In the genomic region with DNA sequence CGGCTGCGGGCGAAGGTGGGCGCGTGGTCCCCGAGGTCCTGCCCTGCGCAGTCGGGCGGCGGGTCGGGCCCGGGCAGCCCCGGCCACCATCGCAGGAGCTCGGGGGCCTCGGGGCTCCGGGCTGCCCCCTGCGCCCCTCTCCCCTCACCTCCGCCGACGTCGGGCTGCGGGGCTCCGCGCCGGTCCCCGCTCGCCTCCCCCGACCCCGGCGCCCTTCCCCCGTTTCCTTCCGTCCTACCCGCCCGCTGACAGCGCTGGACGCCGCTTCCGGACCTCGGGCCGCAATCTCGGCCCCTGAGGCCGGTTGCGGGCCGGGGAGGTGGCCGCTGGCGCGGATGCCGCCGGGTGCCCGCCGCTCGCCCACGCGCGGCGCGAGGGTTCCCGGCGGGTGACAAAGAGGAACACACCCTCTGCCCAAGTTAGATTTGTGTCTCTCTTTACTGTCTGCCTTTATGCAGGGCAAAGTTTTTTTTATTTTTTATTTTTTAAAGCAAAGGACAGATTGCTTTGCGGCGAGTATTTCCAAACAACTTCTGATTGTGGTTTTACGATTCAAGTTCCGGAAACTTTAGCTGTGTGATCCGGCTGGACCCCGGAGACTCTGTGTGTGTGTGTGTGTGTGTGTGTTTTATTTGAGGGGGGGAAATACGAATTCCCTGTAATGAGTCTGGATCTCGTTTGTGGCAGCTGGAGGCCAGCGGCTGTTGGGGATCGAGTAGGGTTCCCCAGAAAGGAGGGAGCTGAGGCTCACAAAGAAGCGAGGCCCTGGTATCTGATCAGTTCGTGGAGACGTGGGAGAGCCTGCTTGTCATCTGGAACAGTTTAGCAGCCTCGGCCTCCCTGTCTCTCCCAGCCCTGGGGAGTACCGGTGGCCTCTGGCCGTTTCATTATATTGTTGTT, we compare ENCODE assay signal across 8 cellular contexts. TPM values are rescaled to one million over a fixed set of nuclear protein-coding genes. Genes with fewer than 3 reads are reported as not detected.
DNase-seq lines count a peak whose midpoint lies in the region; ATAC-seq, FAIRE-seq and TF ChIP-seq lines count a peak whose summit lies in the region.

No MANE protein-coding gene starts in this region.

- no peak for DNase-seq in activated T-cell treated with anti-CD3 and anti-CD28 coated beads, Interleukin-2, amount 50 U/mL, for 4 hours
- no peak for DNase-seq in activated T-cell treated with anti-CD3 and anti-CD28 coated beads, Interleukin-2, amount 50 U/mL, for 1 hour
- no peak for DNase-seq in ascending aorta (ENCODE audit: low spot score in 2 of 2)
- peak; percentile 10 for DNase-seq in smooth muscle cell (lab: John Stamatoyannopoulos, UW; ENCODE audit: unreplicated experiment)
- DNase-seq in NCI-H128 (lab: John Stamatoyannopoulos, UW; ENCODE audit: unreplicated experiment), result no peak
- no peak for DNase-seq in HTR-8/SVneo (ENCODE audit: insufficient read length, low spot score)

- H3K27me3 ChIP-seq in HUES48 (ENCODE audit: control insufficient read depth, insufficient read depth, low read length) (peaks cover 26% of the 10 kb centered on the region), ascending aorta (no peaks in the 10 kb centered on the region), iPS-20b (ENCODE audit: insufficient read depth, low read length) (peaks cover 29% of the 10 kb centered on the region), smooth muscle cell (ENCODE audit: low read depth) (no peaks in the 10 kb centered on the region)

- H3K4me1 ChIP-seq in HUES48 (ENCODE audit: control insufficient read depth, insufficient read depth, low read length) (peaks cover 35% of the 10 kb centered on the region), ascending aorta (peaks cover 4 to 10% of the 10 kb centered on the region in 2 donors), iPS-20b (ENCODE audit: insufficient read depth, low read length) (peaks cover 28% of the 10 kb centered on the region), smooth muscle cell (ENCODE audit: low read depth) (peaks cover 24% of the 10 kb centered on the region)

- peak in 1 of 2 donors; percentile 6 for ATAC-seq in activated T-cell treated with anti-CD3 and anti-CD28 coated beads, Interleukin-2, amount 50 U/mL, for 4 hours

- peaks cover 11% of the 10 kb centered on the region for H3K4me1 Mint-ChIP-seq in activated T-cell treated with anti-CD3 and anti-CD28 coated beads, Interleukin-2, amount 50 U/mL, for 4 hours (ENCODE audit: low read depth)

- H3K4me2 ChIP-seq in smooth muscle cell, result peak overlapping the region; percentile 98

- peak overlapping the region; percentile 60 for H3K4me3 Mint-ChIP-seq in activated T-cell treated with anti-CD3 and anti-CD28 coated beads, Interleukin-2, amount 50 U/mL, for 4 hours

- intact Hi-C loops in ascending aorta (cut with DNase I), result loop anchor here (10.0 kb wide), 2 partner anchors 169 to 531 kb away; no protein-coding TSS in a partner anchor

- peaks cover 46% of the 10 kb centered on the region for H4K20me1 ChIP-seq in smooth muscle cell (ENCODE audit: low read depth)

- no peaks in the 10 kb centered on the region for H3K36me3 Mint-ChIP-seq in activated T-cell treated with anti-CD3 and anti-CD28 coated beads, Interleukin-2, amount 50 U/mL, for 4 hours (ENCODE audit: insufficient read depth)

- WGBS in smooth muscle cell (ENCODE audit: low lambda C conversion rate), result 1% methylated on average over 44 of the region's 76 CpGs

- peak overlapping the region; percentile 79 for H3K4me3 ChIP-seq in HUES48 (ENCODE audit: low read depth, low read length)
- peak overlapping the region; percentile 73 to 85 for H3K4me3 ChIP-seq in ascending aorta
- peak overlapping the region; percentile 94 for H3K4me3 ChIP-seq in iPS-20b (ENCODE audit: low read length)
- peak overlapping the region; percentile 84 for H3K4me3 ChIP-seq in smooth muscle cell

- no peaks in the 10 kb centered on the region for H3K36me3 ChIP-seq in HUES48 (ENCODE audit: control insufficient read depth, insufficient read depth, low read length)
- H3K36me3 ChIP-seq in ascending aorta, result no peaks in the 10 kb centered on the region
- H3K36me3 ChIP-seq in iPS-20b (ENCODE audit: insufficient read depth, low read depth, low read length), result no peaks in the 10 kb centered on the region
- no peaks in the 10 kb centered on the region for H3K36me3 ChIP-seq in smooth muscle cell (ENCODE audit: low read depth)

- H3F3A ChIP-seq in smooth muscle cell (ENCODE audit: low read depth), result peaks cover 19% of the 10 kb centered on the region

- H3K27ac ChIP-seq in HUES48 (ENCODE audit: low read depth, low read length), result peak overlapping the region; percentile 47
- H3K27ac ChIP-seq in ascending aorta, result peak overlapping the region in 1 of 2 donors; percentile 39
- no peak overlapping the region for H3K27ac ChIP-seq in iPS-20b (ENCODE audit: low read length)
- H3K27ac ChIP-seq in smooth muscle cell (ENCODE audit: low read depth), result peak overlapping the region; percentile 73

- peak overlapping the region; percentile 75 for H2AFZ ChIP-seq in smooth muscle cell (ENCODE audit: low read depth)

- no peak for FAIRE-seq in HTR-8/SVneo (lab: Jason Lieb, UNC)

- H3K79me2 ChIP-seq in smooth muscle cell (ENCODE audit: low read depth), result peaks cover 52% of the 10 kb centered on the region

- H3K9me3 ChIP-seq in HUES48 (ENCODE audit: control insufficient read depth, insufficient read depth, low read length) (no peaks in the 10 kb centered on the region), ascending aorta (no peaks in the 10 kb centered on the region), iPS-20b (ENCODE audit: insufficient read depth, low read depth, low read length) (no peaks in the 10 kb centered on the region), smooth muscle cell (replicated peaks; ENCODE audit: low read depth) (no peaks in the 10 kb centered on the region)

- H3K27me3 Mint-ChIP-seq in activated T-cell treated with anti-CD3 and anti-CD28 coated beads, Interleukin-2, amount 50 U/mL, for 4 hours (ENCODE audit: low read depth), result peaks cover 67% of the 10 kb centered on the region

- H3K9ac ChIP-seq in HUES48 (ENCODE audit: low read depth, low read length), result peak overlapping the region; percentile 56
- peak overlapping the region; percentile 78; the same call in 1 of the 2 replicates for H3K9ac ChIP-seq in iPS-20b (ENCODE audit: low read depth, low read length)
- peak overlapping the region; percentile 81 for H3K9ac ChIP-seq in smooth muscle cell (ENCODE audit: low read depth)

- no peaks in the 10 kb centered on the region for H3K9me3 Mint-ChIP-seq in activated T-cell treated with anti-CD3 and anti-CD28 coated beads, Interleukin-2, amount 50 U/mL, for 4 hours

- TF ChIP-seq CTCF in ascending aorta (IDR thresholded peaks at IDR 0.05), result no peak
- TF ChIP-seq CTCF in smooth muscle cell (IDR thresholded peaks at IDR 0.05; ENCODE audit: borderline replicate concordance, insufficient read depth, poor library complexity, severe bottlenecking), result no peak

RNA-seq across cellular contexts. Expression of gene FARP1, which starts 1.0 kb away (rescaled TPM):
- total RNA-seq in activated T-cell treated with anti-CD3 and anti-CD28 coated beads, Interleukin-2, amount 50 U/mL, for 4 hours, result under 1 TPM; 0.45 to 0.86 (median 0.63) TPM
- total RNA-seq in ascending aorta (80.8 TPM), smooth muscle cell (59.4 and 66.5 TPM in 2 replicates)
- polyA plus RNA-seq in smooth muscle cell, result 104 and 105 TPM in 2 replicates

RNA-seq across cellular contexts. Expression of gene RNF113B, which starts 33.2 kb away (rescaled TPM):
- not detected for total RNA-seq in activated T-cell treated with anti-CD3 and anti-CD28 coated beads, Interleukin-2, amount 50 U/mL, for 4 hours
- total RNA-seq in ascending aorta, result not detected
- not detected in 2 replicates for total RNA-seq in smooth muscle cell
- 0.38 TPM in 1 of 2 replicates, not detected in the other for polyA plus RNA-seq in smooth muscle cell

Comparison
In these comparisons a context has a peak if more than half of its experiments do, and no peak if none do; other contexts are left out.
1. RNA of gene FARP1, which starts 1.0 kb away (total RNA-seq): 80.8 TPM in ascending aorta (single experiment) and 59.4 to 66.5 TPM in smooth muscle cell; 0.45 to 0.86 TPM in activated T-cell treated with anti-CD3 and anti-CD28 coated beads, Interleukin-2, amount 50 U/mL, for 4 hours; every median in the first group is over 10 times any median in the second.
2. Peak in every context shown above with its lines, with median percentiles within 50 percentile points of each other: H3K4me3 ChIP-seq and H3K9ac ChIP-seq.